Comparison of ENCODE assay signal across 20 cellular contexts in genomic region chr1:24141311-24141997, GRCh38. TPM values are rescaled to one million over a fixed set of nuclear protein-coding genes. Genes with fewer than 3 reads are reported as not detected.
A peak's percentile ranks its signal among the peaks of the same experiment; 100 is the strongest.
DNase-seq lines count a peak whose midpoint lies in the region; ATAC-seq and TF ChIP-seq lines count a peak whose summit lies in the region.
"Had no signal": no experiment of that assay in that cellular context is flagged by ENCODE, and none has a peak within 500 bp of the region (broad histone marks: within the 10 kb centered on the region; RNA-seq: fewer than 3 reads in every experiment).

No MANE protein-coding gene starts in this region.

- no peaks in the 10 kb centered on the region for H3K36me3 Mint-ChIP-seq in stimulated activated memory B cell treated with anti-CD40 and anti-IgM and Interleukin-4, amounts not matched to agents 10 μg/mL and 1 μg/mL and 100 μg/mL, for 72 hours
- H3K36me3 Mint-ChIP-seq: CD8-positive, alpha-beta memory T cell had no signal

- WGBS in stomach, 5 donors = 74 to 85% (median 80%) methylated on average over 10 of the region's 10 CpGs

- H3K27ac ChIP-seq in upper lobe of right lung = no peak overlapping the region
- no peak overlapping the region for H3K27ac ChIP-seq in stomach
- H3K27ac ChIP-seq: BLaER1 had no signal

- H3K4me3 Mint-ChIP-seq in stimulated activated memory B cell treated with anti-CD40 and anti-IgM and Interleukin-4, amounts not matched to agents 10 μg/mL and 1 μg/mL and 100 μg/mL, for 72 hours = no peak overlapping the region
- H3K4me3 Mint-ChIP-seq: CD8-positive, alpha-beta memory T cell had no signal

- no peaks in the 10 kb centered on the region for H3K9me3 ChIP-seq in mucosa of stomach (ENCODE audit: control insufficient read depth, low read length)
- H3K9me3 ChIP-seq in upper lobe of right lung = no peaks in the 10 kb centered on the region
- no peaks in the 10 kb centered on the region for H3K9me3 ChIP-seq in stomach

- no peaks in the 10 kb centered on the region for H3K4me1 Mint-ChIP-seq in stimulated activated memory B cell treated with anti-CD40 and anti-IgM and Interleukin-4, amounts not matched to agents 10 μg/mL and 1 μg/mL and 100 μg/mL, for 72 hours

- TF ChIP-seq CTCF in upper lobe of right lung (IDR thresholded peaks at IDR 0.05) (no peak), stomach (IDR thresholded peaks at IDR 0.05) (no peak)

- no peak for ATAC-seq in upper lobe of right lung
- ATAC-seq in GM18505 (IDR thresholded peaks at IDR 0.05; ENCODE audit: unreplicated experiment) = no peak
- ATAC-seq in stimulated activated memory B cell treated with anti-CD40 and anti-IgM and Interleukin-4, amounts not matched to agents 10 μg/mL and 1 μg/mL and 100 μg/mL, for 72 hours = no peak
- ATAC-seq: K562, Right ventricle myocardium inferior had no signal

- H3K4me3 ChIP-seq in mucosa of stomach (ENCODE audit: low read length) (no peak overlapping the region), upper lobe of right lung (no peak overlapping the region), stomach (no peak overlapping the region)
- H3K4me3 ChIP-seq: BLaER1, K562 had no signal

- no peaks in the 10 kb centered on the region for H3K36me3 ChIP-seq in mucosa of stomach (ENCODE audit: control insufficient read depth, insufficient read depth, low read length)
- H3K36me3 ChIP-seq in upper lobe of right lung = no peaks in the 10 kb centered on the region
- H3K36me3 ChIP-seq in stomach = no peaks in the 10 kb centered on the region
- H3K36me3 ChIP-seq: BLaER1 had no signal

- peak overlapping the region; percentile 26 for H3K9ac ChIP-seq in mucosa of stomach (ENCODE audit: low read length)
- H3K9ac ChIP-seq: BLaER1 had no signal

- no peaks in the 10 kb centered on the region for H3K9me3 Mint-ChIP-seq in stimulated activated memory B cell treated with anti-CD40 and anti-IgM and Interleukin-4, amounts not matched to agents 10 μg/mL and 1 μg/mL and 100 μg/mL, for 72 hours
- H3K9me3 Mint-ChIP-seq: CD8-positive, alpha-beta memory T cell; HFFc6 had no signal

- DNase-seq in amniotic epithelial cell (ENCODE audit: low read depth) = peak; percentile 66
- peak; percentile 25 for DNase-seq in fibroblast of gingiva (ENCODE audit: low read depth)
- peak; percentile 15 for DNase-seq in upper lobe of right lung
- DNase-seq in stomach = no peak
- DNase-seq: CD8-positive, alpha-beta memory T cell; GOT3; HFFc6; NCI-H1092; NCI-H187; NCI-H446 treated with DMSO at 0.1 percent for 48 hours; NCI-H748 treated with DMSO at 0.1 percent for 48 hours; PC-3 had no signal

- H3K27me3 ChIP-seq in mucosa of stomach (ENCODE audit: control insufficient read depth, insufficient read depth, low read length) = no peaks in the 10 kb centered on the region
- H3K27me3 ChIP-seq in upper lobe of right lung = no peaks in the 10 kb centered on the region
- H3K27me3 ChIP-seq in stomach = no peaks in the 10 kb centered on the region
- H3K27me3 ChIP-seq: BLaER1 had no signal

- TF ChIP-seq EP300 in stomach (IDR thresholded peaks at IDR 0.05) = no peak

- TF ChIP-seq POLR2A in stomach (IDR thresholded peaks at IDR 0.05) (no peak), GM18505 (IDR thresholded peaks at IDR 0.05; ENCODE audit: borderline replicate concordance, extremely low read depth, insufficient read depth, insufficient read length) (no peak)

- H3K4me1 ChIP-seq in mucosa of stomach (ENCODE audit: control insufficient read depth, insufficient read depth, low read length) (peaks cover 34% of the 10 kb centered on the region), upper lobe of right lung (no peaks in the 10 kb centered on the region), stomach (peaks cover 0 to 22% (median 16%) of the 10 kb centered on the region in 4 donors)

- intact Hi-C loops in upper lobe of right lung (cut with DNase I) = no loop called here
- intact Hi-C loops in stomach (cut with DNase I; ENCODE audit: low total_unique reads) = no loop called here

- H3K27me3 Mint-ChIP-seq in stimulated activated memory B cell treated with anti-CD40 and anti-IgM and Interleukin-4, amounts not matched to agents 10 μg/mL and 1 μg/mL and 100 μg/mL, for 72 hours = peaks cover 31% of the 10 kb centered on the region

- no peak overlapping the region for H3K27ac Mint-ChIP-seq in stimulated activated memory B cell treated with anti-CD40 and anti-IgM and Interleukin-4, amounts not matched to agents 10 μg/mL and 1 μg/mL and 100 μg/mL, for 72 hours
- H3K27ac Mint-ChIP-seq: CD8-positive, alpha-beta memory T cell; HFFc6 had no signal

RNA-seq across cellular contexts. Expression of gene IL22RA1, which starts 1.5 kb away (rescaled TPM):
- total RNA-seq in upper lobe of right lung (0.87 TPM), stomach (1 to 10 TPM in 3 of 5 donors, under 1 TPM in 1, not detected in 1; 0.43 to 4.1 (median 2.0) TPM)
- 1 to 10 TPM; 1.2 to 2.1 (median 1.4) TPM for polyA plus RNA-seq in stomach
- total RNA-seq: CD8-positive, alpha-beta memory T cell; HFFc6; K562; MCF 10A had no signal
- polyA plus RNA-seq: AG04450; CD8-positive, alpha-beta memory T cell; K562 had no signal

RNA-seq across cellular contexts. Expression of gene MYOM3, which starts 29.5 kb away (rescaled TPM):
- total RNA-seq in upper lobe of right lung (0.69 TPM), stomach (1 to 10 TPM in 2 of 5 donors, under 1 TPM in 2, not detected in 1; 0.14 to 1.8 (median 1.1) TPM)
- polyA plus RNA-seq in stomach = under 1 TPM; 0.12 to 0.18 (median 0.15) TPM
- total RNA-seq: CD8-positive, alpha-beta memory T cell; K562 had no signal
- polyA plus RNA-seq: AG04450; CD8-positive, alpha-beta memory T cell had no signal

RNA-seq across cellular contexts. Expression of gene IFNLR1, which starts 45.6 kb away (rescaled TPM):
- total RNA-seq in upper lobe of right lung (11.1 TPM), stomach (1 to 10 TPM in 3 of 5 donors, under 1 TPM in 1, not detected in 1; 0.45 to 6.1 (median 4.2) TPM)
- 1 to 10 TPM in 1 of 3 donors, under 1 TPM in 2; 0.31 to 1.1 (median 0.87) TPM for polyA plus RNA-seq in stomach
- total RNA-seq: HFFc6, K562 had no signal
- polyA plus RNA-seq: AG04450, K562 had no signal
